ENCODE assay signal across 8 cellular contexts in the genomic region with DNA sequence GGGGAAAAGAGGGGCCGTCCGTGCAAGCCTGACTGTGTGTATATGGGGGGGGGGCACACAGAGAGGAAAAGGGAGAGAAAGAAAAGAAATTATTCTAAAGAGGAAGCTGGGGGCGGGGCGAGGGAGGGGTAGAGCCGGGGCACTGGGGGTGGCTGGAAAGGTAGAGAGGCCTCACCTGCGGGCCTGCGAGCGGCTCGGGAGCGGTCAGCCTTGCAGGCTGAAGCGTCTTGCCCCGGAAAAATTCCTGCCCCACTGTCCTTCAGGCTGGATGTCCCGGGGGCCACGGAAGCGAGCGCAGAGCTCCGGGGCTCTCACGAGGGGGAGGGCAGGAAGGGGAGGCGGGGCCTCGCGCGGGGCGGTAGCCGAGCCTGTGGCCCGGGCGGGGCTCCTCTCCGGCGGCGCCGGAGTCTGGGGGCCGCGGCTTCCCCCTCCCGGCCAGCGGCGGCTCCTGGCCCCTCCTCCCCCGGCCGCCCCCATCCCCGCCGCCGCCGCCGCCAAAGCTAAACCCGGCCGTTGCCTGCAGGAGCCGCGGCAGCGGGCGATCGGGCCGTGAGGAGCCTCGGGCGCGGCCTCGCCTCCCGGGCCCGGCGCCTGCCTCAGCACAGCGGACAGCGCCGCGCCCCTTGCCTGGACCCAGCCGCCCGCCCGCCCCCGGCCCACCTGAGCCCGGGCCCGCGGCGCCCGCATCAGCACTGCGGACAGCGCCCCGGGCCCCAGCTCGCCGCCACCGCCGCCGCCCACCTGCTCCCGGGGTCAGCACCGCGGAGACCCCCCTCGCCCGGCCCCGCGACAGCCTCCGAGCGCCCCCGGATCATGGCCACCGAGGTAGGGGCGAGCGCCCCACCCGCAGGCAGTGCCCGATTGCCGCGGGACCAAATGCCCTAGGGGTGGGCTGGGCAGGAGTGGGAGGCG.
DNase-seq lines count a peak whose midpoint lies in the region; ATAC-seq lines count a peak whose summit lies in the region.

A gene (plus strand): TSS at position 353 of the 912 bp plus-strand sequence. CDS start 461 bp downstream, at position 814.

- ATAC-seq in GM18867 (IDR thresholded peaks at IDR 0.05; ENCODE audit: unreplicated experiment) = peak; percentile 71

- DNase-seq in 8988T = peak; percentile 83
- peak; percentile 33 for DNase-seq in NCI-H1105 (lab: John Stamatoyannopoulos, UW)
- DNase-seq in activated CD4-positive, alpha-beta T cell treated with anti-CD3 and anti-CD28 coated beads, Interleukin-2, amount 50 U/mL, for 24 hours (ENCODE audit: low read depth in 1 of 2, low spot score in 1 of 2) = peak; percentile 30 to 44
- DNase-seq in effector CD4-positive, alpha-beta T cell = peak; percentile 49
- DNase-seq in midbrain (lab: John Stamatoyannopoulos, UW) = peak; percentile 32
- peak; percentile 37 for DNase-seq in stimulated activated CD8-positive, alpha-beta memory T cell treated with anti-CD3 and anti-CD28 coated beads, Interleukin-7, amount 100 ng/mL, for 24 hours (ENCODE audit: low read depth)
- no peak for DNase-seq in globus pallidus (ENCODE audit: low spot score)
